Comparison of ENCODE assay signal across 16 cellular contexts in the genomic region with DNA sequence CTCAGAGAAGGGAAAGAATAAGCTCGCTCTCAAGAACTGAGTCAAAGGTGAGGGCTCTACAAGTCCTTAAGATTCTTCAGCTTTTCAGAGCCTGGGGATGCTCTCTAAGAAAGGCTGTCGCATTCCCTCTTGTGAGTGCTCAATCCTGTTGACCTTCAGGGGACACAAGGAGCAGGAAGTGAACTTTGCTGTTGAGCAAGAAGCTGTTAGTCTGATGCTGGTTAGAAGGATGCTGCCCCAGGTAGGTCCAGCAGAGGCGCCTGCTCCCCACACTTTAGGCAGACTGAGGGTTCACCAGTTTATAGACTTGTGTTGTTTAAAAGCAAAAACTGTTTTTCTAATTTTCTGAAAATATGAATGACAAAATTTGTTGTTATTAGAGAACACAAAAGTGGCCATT.
DNase-seq lines count a peak whose midpoint lies in the region; TF ChIP-seq lines count a peak whose summit lies in the region.
"Had no signal": no experiment of that assay in that cellular context is flagged by ENCODE, and none has a peak within 500 bp of the region (broad histone marks: within the 10 kb centered on the region; RNA-seq: fewer than 3 reads in every experiment).

No MANE protein-coding gene starts in this region.

- WGBS in endodermal cell (ENCODE audit: insufficient coverage in 1 of 2, insufficient read length in 1 of 2), 2 experiments = 56 to 100% methylated on average over 2 to 3 of the region's 3 CpGs
- WGBS in mesendoderm (ENCODE audit: extremely low coverage, insufficient coverage, low lambda C conversion rate) = no CpG with 5 or more reads among the region's 3 CpGs
- 21 to 27% methylated on average over 3 of the region's 3 CpGs for WGBS in thyroid gland, 2 donors

- H3K4me3 Mint-ChIP-seq in endodermal cell = no peak overlapping the region
- H3K4me3 Mint-ChIP-seq: B cell; CD4-positive, alpha-beta T cell had no signal

- H3K27ac ChIP-seq in OCI-LY3 (ENCODE audit: low read length) (no peak overlapping the region), endodermal cell (ENCODE audit: low read depth, low read length) (no peak overlapping the region), mesendoderm (ENCODE audit: low read depth, low read length) (no peak overlapping the region), thyroid gland (no peak overlapping the region)

- no peaks in the 10 kb centered on the region for H3K4me1 Mint-ChIP-seq in endodermal cell
- H3K4me1 Mint-ChIP-seq: B cell had no signal

- H3K9me3 ChIP-seq in OCI-LY3 (ENCODE audit: insufficient read depth, low read length) (no peaks in the 10 kb centered on the region), endodermal cell (ENCODE audit: control insufficient read depth, low read length) (no peaks in the 10 kb centered on the region), thyroid gland (no peaks in the 10 kb centered on the region)

- peak overlapping the region; percentile 97 for H2AFZ ChIP-seq in OCI-LY3 (ENCODE audit: low read depth, low read length)

- no peak overlapping the region for H2BK5ac ChIP-seq in mesendoderm (ENCODE audit: low read length)

- no peaks in the 10 kb centered on the region for H3K27me3 ChIP-seq in OCI-LY3 (ENCODE audit: low read depth, low read length)
- no peaks in the 10 kb centered on the region for H3K27me3 ChIP-seq in endodermal cell (ENCODE audit: control insufficient read depth, insufficient read depth, low read length, poor library complexity, severe bottlenecking)
- no peaks in the 10 kb centered on the region for H3K27me3 ChIP-seq in mesendoderm (ENCODE audit: insufficient read depth, low read length, poor library complexity)
- H3K27me3 ChIP-seq in thyroid gland = no peaks in the 10 kb centered on the region

- no peak overlapping the region for H2BK15ac ChIP-seq in mesendoderm (replicated peaks; ENCODE audit: low read depth)

- peak overlapping the region; percentile 80 for H3K4me2 ChIP-seq in OCI-LY3 (ENCODE audit: low read length)
- H3K4me2 ChIP-seq in mesendoderm (ENCODE audit: low read length) = no peak overlapping the region

- peak overlapping the region; percentile 50 for H3K9ac ChIP-seq in OCI-LY3 (ENCODE audit: low read length)
- H3K9ac ChIP-seq in endodermal cell (ENCODE audit: extremely low read depth, low read length, poor library complexity, severe bottlenecking) = no peak overlapping the region
- H3K9ac ChIP-seq in mesendoderm (ENCODE audit: low read length) = no peak overlapping the region

- no peaks in the 10 kb centered on the region for H3K9me3 Mint-ChIP-seq in endodermal cell

- H4K20me1 ChIP-seq in OCI-LY3 (ENCODE audit: insufficient read depth, low read length) = no peaks in the 10 kb centered on the region

- no peaks in the 10 kb centered on the region for H3K36me3 ChIP-seq in OCI-LY3 (replicated peaks; ENCODE audit: low read depth, low read length)
- no peaks in the 10 kb centered on the region for H3K36me3 ChIP-seq in endodermal cell (ENCODE audit: control insufficient read depth, insufficient read depth, low read length)
- H3K36me3 ChIP-seq in mesendoderm (ENCODE audit: control insufficient read depth, insufficient read depth, low read length) = no peaks in the 10 kb centered on the region
- no peaks in the 10 kb centered on the region for H3K36me3 ChIP-seq in thyroid gland

- DNase-seq in GM12865 (ENCODE audit: low read depth) (peak; percentile 1), endodermal cell (peak; percentile 47), mesendoderm (peak; percentile 62), hippocampal formation (lab: John Stamatoyannopoulos, UW) (no peak), kidney tubule cell (ENCODE audit: low spot score) (no peak), thyroid gland (no peak), NCI-H69 (lab: John Stamatoyannopoulos, UW) (no peak)
- DNase-seq: 8988T; ACHN; C1 segment of cervical spinal cord; Calu3; CD4-positive, alpha-beta T cell; DMS 273 treated with DMSO at 0.1 percent for 48 hours; DMS79 had no signal

- no peaks in the 10 kb centered on the region for H3K36me3 Mint-ChIP-seq in endodermal cell (ENCODE audit: low read depth)

- H2AK5ac ChIP-seq in mesendoderm (ENCODE audit: low read length) = no peak overlapping the region

- peaks cover 6% of the 10 kb centered on the region; the same call in 1 of the 2 replicates for H3K4me1 ChIP-seq in OCI-LY3 (ENCODE audit: low read length)
- no peaks in the 10 kb centered on the region for H3K4me1 ChIP-seq in endodermal cell (ENCODE audit: control insufficient read depth, insufficient read depth, low read length)
- no peaks in the 10 kb centered on the region for H3K4me1 ChIP-seq in mesendoderm (ENCODE audit: control insufficient read depth, low read depth, low read length)
- no peaks in the 10 kb centered on the region for H3K4me1 ChIP-seq in thyroid gland

- no peak overlapping the region for H3K27ac Mint-ChIP-seq in endodermal cell
- H3K27ac Mint-ChIP-seq: B cell; CD4-positive, alpha-beta T cell had no signal

- H3K79me2 ChIP-seq in OCI-LY3 (ENCODE audit: low read length) (no peaks in the 10 kb centered on the region), mesendoderm (ENCODE audit: control insufficient read depth, insufficient read depth, low read length) (no peaks in the 10 kb centered on the region)

- peaks cover 2% of the 10 kb centered on the region for H3K27me3 Mint-ChIP-seq in endodermal cell (ENCODE audit: insufficient read depth)
- H3K27me3 Mint-ChIP-seq: B cell; CD4-positive, alpha-beta T cell had no signal

- TF ChIP-seq POLR2A in thyroid gland (IDR thresholded peaks at IDR 0.05) = no peak

- no peak overlapping the region for H3K4ac ChIP-seq in mesendoderm (ENCODE audit: low read depth, low read length)

- H4K8ac ChIP-seq in mesendoderm (ENCODE audit: low read depth, low read length) = no peak overlapping the region

- H2BK120ac ChIP-seq in mesendoderm (ENCODE audit: low read depth, low read length) = no peak overlapping the region

- TF ChIP-seq CTCF in GM12865 (IDR thresholded peaks at IDR 0.05; ENCODE audit: insufficient read depth, low read depth, low read length, missing control alignments) = no peak
- TF ChIP-seq CTCF in OCI-LY3 (IDR thresholded peaks at IDR 0.05; ENCODE audit: low read depth, low read length) = peak; percentile 84
- no peak for TF ChIP-seq CTCF in endodermal cell (conservative IDR thresholded peaks at IDR 0.05)
- TF ChIP-seq CTCF in thyroid gland (IDR thresholded peaks at IDR 0.05) = no peak

- no peak overlapping the region for H3K23ac ChIP-seq in mesendoderm (ENCODE audit: low read length)

- H4K5ac ChIP-seq in mesendoderm (ENCODE audit: low read length) = no peak overlapping the region

- intact Hi-C loops in thyroid gland (cut with DNase I) = no loop called here

- no peaks in the 10 kb centered on the region for H3K79me1 ChIP-seq in mesendoderm (ENCODE audit: low read length)

- no peak overlapping the region for H3K56ac ChIP-seq in mesendoderm (ENCODE audit: low read length)

- H3K4me3 ChIP-seq in GM12865 (ENCODE audit: low read depth, low read length) (no peak overlapping the region), OCI-LY3 (ENCODE audit: low read length) (peak overlapping the region; percentile 67), endodermal cell (ENCODE audit: low read length) (no peak overlapping the region), mesendoderm (ENCODE audit: low read length) (no peak overlapping the region), thyroid gland (replicated peaks in 1 of 3) (no peak overlapping the region)

- no peak overlapping the region for H3K18ac ChIP-seq in mesendoderm (ENCODE audit: low read length)

Comparison
In these comparisons a context has a peak if more than half of its experiments do, and no peak if none do; other contexts are left out.
1. DNase-seq: peak in GM12865 (single experiment), endodermal cell (single experiment) and mesendoderm (single experiment); none in hippocampal formation (0 of 2), kidney tubule cell (single experiment), thyroid gland (0 of 2) and NCI-H69 (single experiment).